Comparison of ENCODE assay signal across 8 cellular contexts in genomic region chr12:121059031-121059898, GRCh38. TPM values are rescaled to one million over a fixed set of nuclear protein-coding genes. Genes with fewer than 3 reads are reported as not detected.
DNase-seq lines count a peak whose midpoint lies in the region; ATAC-seq and TF ChIP-seq lines count a peak whose summit lies in the region.

No MANE protein-coding gene starts in this region.

- intact Hi-C loops in heart right ventricle (cut with DNase I) = no loop called here
- intact Hi-C loops in left cardiac atrium (cut with DNase I) = no loop called here
- intact Hi-C loops in testis (cut with DNase I; ENCODE audit: low total_unique reads) = no loop called here

- H3K9me3 ChIP-seq in heart right ventricle = no peaks in the 10 kb centered on the region
- H3K9me3 ChIP-seq in fibroblast of lung (ENCODE audit: control insufficient read depth, insufficient read depth, low read depth, low read length) = no peaks in the 10 kb centered on the region
- no peaks in the 10 kb centered on the region for H3K9me3 ChIP-seq in testis

- H3K4me1 ChIP-seq in heart right ventricle = peaks cover 0 to 19% (median 9%) of the 10 kb centered on the region in 9 donors
- peaks cover 4% of the 10 kb centered on the region for H3K4me1 ChIP-seq in fibroblast of lung (ENCODE audit: control insufficient read depth, extremely low read depth, insufficient read depth, low read length)
- H3K4me1 ChIP-seq in testis = peaks cover 7% of the 10 kb centered on the region

- H3K27me3 ChIP-seq in heart right ventricle = no peaks in the 10 kb centered on the region
- H3K27me3 ChIP-seq in fibroblast of lung (ENCODE audit: control insufficient read depth, insufficient read depth, low read length) = no peaks in the 10 kb centered on the region
- no peaks in the 10 kb centered on the region for H3K27me3 ChIP-seq in testis

- WGBS in heart right ventricle, 2 donors = 77 to 78% methylated on average over 10 of the region's 10 CpGs
- WGBS in testis, 2 donors = 83 to 92% methylated on average over 9 to 10 of the region's 10 CpGs

- H3K4me3 ChIP-seq in heart right ventricle (peak overlapping the region in 5 of 10 donors; percentile 38 to 51 (median 43)), fibroblast of lung (replicated peaks in 1 of 4; ENCODE audit: control extremely low read depth in 1 of 4, insufficient read depth in 1 of 4, low read depth in 3 of 4, low read length in 4 of 4) (no peak overlapping the region), testis (no peak overlapping the region)

- H3K36me3 ChIP-seq in heart right ventricle = no peaks in the 10 kb centered on the region
- no peaks in the 10 kb centered on the region for H3K36me3 ChIP-seq in fibroblast of lung (ENCODE audit: control insufficient read depth, insufficient read depth, low read length)
- no peaks in the 10 kb centered on the region for H3K36me3 ChIP-seq in testis (ENCODE audit: low read depth, missing control alignments)

- H3K9ac ChIP-seq in fibroblast of lung (ENCODE audit: insufficient read depth, low read length) = no peak overlapping the region

- no peaks in the 10 kb centered on the region for H4K20me1 ChIP-seq in fibroblast of lung (ENCODE audit: control insufficient read depth, extremely low read depth, insufficient read depth, low read length)

- no peak overlapping the region for H3K4me2 ChIP-seq in fibroblast of lung (ENCODE audit: extremely low read depth, insufficient read depth, low read length)

- ATAC-seq in heart right ventricle (peak in 3 of 8 donors; percentile 19 to 34 (median 21)), left cardiac atrium (no peak), HG03565 (IDR thresholded peaks at IDR 0.05; ENCODE audit: unreplicated experiment) (peak; percentile 17), GM18873 (IDR thresholded peaks at IDR 0.05; ENCODE audit: low FRiP score, unreplicated experiment) (no peak)

- DNase-seq in heart right ventricle = no peak
- DNase-seq in left cardiac atrium = no peak
- DNase-seq in fibroblast of lung (ENCODE audit: low read depth in 2 of 2) = no peak
- peak; percentile 40 for DNase-seq in ureter (ENCODE audit: low spot score)
- DNase-seq in testis = no peak
- DNase-seq in KG1 (lab: John Stamatoyannopoulos, UW) = no peak

- no peaks in the 10 kb centered on the region for H3K79me2 ChIP-seq in fibroblast of lung (ENCODE audit: control insufficient read depth, insufficient read depth, low read length)

- TF ChIP-seq POLR2A in testis (IDR thresholded peaks at IDR 0.05) = no peak

- H3K27ac ChIP-seq in heart right ventricle (peak overlapping the region in 8 of 10 donors; percentile 52 to 93 (median 74)), fibroblast of lung (ENCODE audit: insufficient read depth, low read length) (no peak overlapping the region), testis (peak overlapping the region in 1 of 2 donors; percentile 59)

- TF ChIP-seq CTCF in heart right ventricle (IDR thresholded peaks at IDR 0.05) (no peak), fibroblast of lung (conservative IDR thresholded peaks at IDR 0.05 in 1 of 2, IDR thresholded peaks at IDR 0.05 in 1 of 2; ENCODE audit: low read depth in 1 of 2, low read length in 2 of 2) (no peak), testis (IDR thresholded peaks at IDR 0.05) (no peak)

- peak overlapping the region; percentile 39 for H2AFZ ChIP-seq in fibroblast of lung (ENCODE audit: low read length)

RNA-seq across cellular contexts. Expression of gene OASL, which starts 20.2 kb away (rescaled TPM):
- 1 to 10 TPM in 4 of 10 donors, under 1 TPM in 6; 0.19 to 2.5 (median 0.97) TPM for total RNA-seq in heart right ventricle
- under 1 TPM; 0.70 to 0.95 TPM for polyA plus RNA-seq in heart right ventricle
- 1 to 10 TPM in 1 of 2 donors, under 1 TPM in 1; 0.35 to 1.6 TPM for total RNA-seq in left cardiac atrium
- 0.51 and 1.2 TPM in 2 replicates for total RNA-seq in fibroblast of lung
- 0.07 and 0.14 TPM in 2 replicates for polyA plus RNA-seq in fibroblast of lung
- polyA plus RNA-seq in fibroblast of lung (2012) = 0.08 and 0.09 TPM in 2 replicates
- 2.1 TPM in 1 of 2 replicates, not detected in the other for polyA minus RNA-seq in fibroblast of lung (ENCODE audit: low replicate concordance)
- total RNA-seq in ureter = 1.1 TPM
- 1 to 10 TPM in 1 of 2 donors, under 1 TPM in 1; 0.74 to 1.8 TPM for total RNA-seq in testis
- polyA plus RNA-seq in testis (ENCODE audit: insufficient read depth, low read depth, low replicate concordance) = 2.8 TPM

RNA-seq across cellular contexts. Expression of gene C12orf43, which starts 43.0 kb away (rescaled TPM):
- total RNA-seq in heart right ventricle (10 to 100 TPM in 1 of 10 donors, 1 to 10 TPM in 9; 5.7 to 11.4 (median 8.2) TPM), left cardiac atrium (10 to 100 TPM in 1 of 2 donors, 1 to 10 TPM in 1; 8.8 to 10.4 TPM), fibroblast of lung (11.4 and 15.2 TPM in 2 replicates), ureter (18.0 TPM), testis (10 to 100 TPM; 14.3 to 16.5 TPM)
- polyA plus RNA-seq in heart right ventricle (10 to 100 TPM in 1 of 2 donors, 1 to 10 TPM in 1; 8.6 to 10.8 TPM), fibroblast of lung (14.7 and 18.1 TPM in 2 replicates), testis (ENCODE audit: insufficient read depth, low read depth, low replicate concordance) (15.9 TPM)
- polyA plus RNA-seq in fibroblast of lung (2012) = 14.8 and 18.1 TPM in 2 replicates
- polyA minus RNA-seq in fibroblast of lung (ENCODE audit: low replicate concordance) = 7.7 and 8.4 TPM in 2 replicates
